In the genomic region with DNA sequence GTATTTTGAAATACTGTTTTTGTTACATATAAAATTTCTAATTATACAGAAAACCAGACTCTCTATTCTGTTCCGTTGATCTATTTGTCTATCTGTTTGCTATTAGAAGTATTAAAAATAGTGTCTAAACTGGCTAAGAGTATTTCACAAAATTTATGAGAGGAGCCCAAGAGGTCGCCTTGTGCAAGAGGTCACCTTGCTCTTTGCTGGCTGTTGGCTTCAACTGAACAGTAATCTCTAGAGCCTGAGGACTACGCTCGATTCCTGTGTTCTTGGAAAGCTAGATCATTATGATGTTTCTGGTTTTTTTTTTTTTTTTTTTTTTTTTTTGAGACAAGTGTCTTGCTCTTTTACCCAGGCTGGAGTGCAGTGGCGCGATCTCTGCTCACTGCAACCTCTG, we compare ENCODE assay signal across 31 cellular contexts.
"Had no signal": no experiment of that assay in that cellular context is flagged by ENCODE, and none has a peak within 500 bp of the region (broad histone marks: within the 10 kb centered on the region; RNA-seq: fewer than 3 reads in every experiment).

No MANE protein-coding gene starts in this region.

- H3K4me3 ChIP-seq: Peyer's patch, SJSA1 had no signal

- H3K36me3 ChIP-seq: brain microvascular endothelial cell, Peyer's patch, SJSA1 had no signal

- H3K9me3 ChIP-seq: Peyer's patch, SJSA1 had no signal

- H3K27ac ChIP-seq: brain microvascular endothelial cell, Peyer's patch, SJSA1, VCaP had no signal

- DNase-seq: activated B cell treated with CpG ODN at 0.5 μM for 24 hours; activated CD4-positive, alpha-beta memory T cell treated with anti-CD3 and anti-CD28 coated beads, Interleukin-2, amount 10 ng/mL, durations not matched to agents 7 days and 5 days; activated CD4-positive, alpha-beta T cell treated with anti-CD3 and anti-CD28 coated beads for 4 hours; activated CD4-positive, alpha-beta T cell treated with anti-CD3 and anti-CD28 coated beads, Interleukin-2, amount 50 U/mL, for 1 hour; activated CD4-positive, CD25-positive, alpha-beta regulatory T cell treated with anti-CD3 and anti-CD28 coated beads, Interleukin-2, amount 50 U/mL, for 72 hours; activated CD8-positive, alpha-beta memory T cell treated with anti-CD3 and anti-CD28 coated beads for 24 hours; activated CD8-positive, alpha-beta memory T cell treated with anti-CD3 and anti-CD28 coated beads, Interleukin-2, amount 10 ng/mL, durations not matched to agents 7 days and 5 days; activated CD8-positive, alpha-beta memory T cell treated with anti-CD3 and anti-CD28 coated beads, Interleukin-2, amount 50 U/mL, for 48 hours; activated effector memory CD4-positive, alpha-beta T cell treated with Interleukin-2 at 50 U/mL for 16 hours; activated naive CD4-positive, alpha-beta T cell treated with anti-CD3 and anti-CD28 coated beads, Interleukin-2, amount 10 ng/mL, durations not matched to agents 7 days and 5 days; activated naive CD8-positive, alpha-beta T cell treated with anti-CD3 and anti-CD28 coated beads, Interleukin-2, amount 50 U/mL, for 24 hours; activated T-cell treated with anti-CD3 and anti-CD28 coated beads, Interleukin-2, amount 50 U/mL, for 48 hours; amniotic stem cell; aorta; brain microvascular endothelial cell; KG1; MM.1S; MV-4-11; NCI-H1092; NCI-H1436 treated with DMSO at 0.1 percent for 48 hours; NCI-H1694 treated with DMSO at 0.1 percent for 48 hours; NCI-H2029; NCI-H345; NCI-H524 treated with DMSO at 0.1 percent for 48 hours; PC-3; Peyer's patch; RPMI8226; T-cell; T-helper 17 cell had no signal

- H3K27me3 ChIP-seq: brain microvascular endothelial cell, Peyer's patch, SJSA1 had no signal

- H3K4me1 ChIP-seq: Peyer's patch, SJSA1 had no signal
